8 cellular contexts compared by ENCODE assay signal in genomic region chr2:46776687-46777327, GRCh38.
DNase-seq lines count a peak whose midpoint lies in the region; ATAC-seq and TF ChIP-seq lines count a peak whose summit lies in the region.

No MANE protein-coding gene starts in this region.

- 66 to 71% (median 70%) methylated on average over 10 of the region's 10 CpGs for WGBS in heart left ventricle, 4 donors
- WGBS in esophagus squamous epithelium, 2 donors: 61 to 69% methylated on average over 9 to 10 of the region's 10 CpGs

- TF ChIP-seq POLR2A in heart left ventricle (IDR thresholded peaks at IDR 0.05) (no peak), esophagus squamous epithelium (IDR thresholded peaks at IDR 0.05) (no peak), vagina (IDR thresholded peaks at IDR 0.05) (no peak)

- ATAC-seq in heart left ventricle: no peak
- no peak for ATAC-seq in Right ventricle myocardium superior (ENCODE audit: poor library complexity)

- CTCF ChIA-PET in activated CD4-positive, alpha-beta memory T cell treated with anti-CD3 and anti-CD28 coated beads, Interleukin-2, amount 10 ng/mL, durations not matched to agents 7 days and 5 days (lab: Charles Lee): interaction anchor here (0.6 to 2.7 kb wide), 9 partner anchors 9 to 546 kb away, joined by 3 to 10 read pairs (median 4); no protein-coding TSS in a partner anchor

- H3K4me3 ChIP-seq in heart left ventricle (no peak overlapping the region), esophagus squamous epithelium (no peak overlapping the region), osteoblast (ENCODE audit: insufficient read depth, low read length) (no peak overlapping the region), vagina (no peak overlapping the region)

- no peaks in the 10 kb centered on the region for H3K36me3 Mint-ChIP-seq in activated CD4-positive, alpha-beta memory T cell treated with anti-CD3 and anti-CD28 coated beads, Interleukin-2, amount 10 ng/mL, durations not matched to agents 7 days and 5 days (ENCODE audit: low read depth)

- intact Hi-C loops in heart left ventricle (cut with DNase I): loop anchor here in 6 of 10 donors (5.0 to 10.0 kb wide), 6 partner anchors 72 to 125 kb away; no protein-coding TSS in a partner anchor
- intact Hi-C loops in Right ventricle myocardium superior (cut with DNase I): loop anchor here (10.0 kb wide), 1 partner anchor 72 kb away; no protein-coding TSS in a partner anchor
- intact Hi-C loops in esophagus squamous epithelium (cut with DNase I): no loop called here
- intact Hi-C loops in vagina (cut with DNase I): no loop called here

- no peaks in the 10 kb centered on the region for H3K27me3 ChIP-seq in heart left ventricle
- H3K27me3 ChIP-seq in esophagus squamous epithelium: no peaks in the 10 kb centered on the region
- no peaks in the 10 kb centered on the region for H3K27me3 ChIP-seq in osteoblast (ENCODE audit: insufficient read depth, low read length)
- H3K27me3 ChIP-seq in vagina: no peaks in the 10 kb centered on the region

- peak in 3 of 5 donors; percentile 35 to 54 (median 43) for DNase-seq in heart left ventricle
- DNase-seq in Right ventricle myocardium superior: no peak
- peak; percentile 29 for DNase-seq in NCI-H2107 treated with DMSO at 0.1 percent for 48 hours (lab: John Stamatoyannopoulos, UW; ENCODE audit: unreplicated experiment)
- peak; percentile 52 for DNase-seq in activated CD4-positive, alpha-beta memory T cell treated with anti-CD3 and anti-CD28 coated beads, Interleukin-2, amount 10 ng/mL, durations not matched to agents 7 days and 5 days
- DNase-seq in esophagus squamous epithelium (lab: John Stamatoyannopoulos, UW): no peak
- no peak for DNase-seq in osteoblast (ENCODE audit: insufficient read length, low spot score, missing footprints)
- DNase-seq in vagina (ENCODE audit: extremely low spot score in 2 of 2): no peak
- no peak for DNase-seq in DMS153 treated with DMSO at 0.1 percent for 48 hours (lab: John Stamatoyannopoulos, UW; ENCODE audit: unreplicated experiment)

- H3K27ac ChIP-seq in heart left ventricle: no peak overlapping the region
- no peak overlapping the region for H3K27ac ChIP-seq in esophagus squamous epithelium
- peak overlapping the region; percentile 72 for H3K27ac ChIP-seq in osteoblast (ENCODE audit: low read depth, low read length)
- H3K27ac ChIP-seq in vagina: no peak overlapping the region

- POLR2A ChIA-PET in activated CD4-positive, alpha-beta memory T cell treated with anti-CD3 and anti-CD28 coated beads, Interleukin-2, amount 10 ng/mL, durations not matched to agents 7 days and 5 days (lab: Charles Lee): no interaction called here

- H3K4me1 Mint-ChIP-seq in activated CD4-positive, alpha-beta memory T cell treated with anti-CD3 and anti-CD28 coated beads, Interleukin-2, amount 10 ng/mL, durations not matched to agents 7 days and 5 days: no peaks in the 10 kb centered on the region

- peaks cover 0 to 38% (median 28%) of the 10 kb centered on the region in 12 donors for H3K4me1 ChIP-seq in heart left ventricle
- H3K4me1 ChIP-seq in esophagus squamous epithelium: peaks cover 0 to 29% (median 24%) of the 10 kb centered on the region in 3 donors
- H3K4me1 ChIP-seq in osteoblast (ENCODE audit: insufficient read depth, low read length): peaks cover 50% of the 10 kb centered on the region
- peaks cover 27% of the 10 kb centered on the region for H3K4me1 ChIP-seq in vagina

- no peaks in the 10 kb centered on the region for H4K20me1 ChIP-seq in osteoblast (ENCODE audit: insufficient read depth, low read length)

- no peaks in the 10 kb centered on the region for H3K36me3 ChIP-seq in heart left ventricle
- no peaks in the 10 kb centered on the region for H3K36me3 ChIP-seq in esophagus squamous epithelium
- no peaks in the 10 kb centered on the region for H3K36me3 ChIP-seq in osteoblast (ENCODE audit: insufficient read depth, low read length)
- no peaks in the 10 kb centered on the region for H3K36me3 ChIP-seq in vagina

- no peak overlapping the region for H2AFZ ChIP-seq in osteoblast (ENCODE audit: low read length)

- TF ChIP-seq CTCF in heart left ventricle (IDR thresholded peaks at IDR 0.05): peak; percentile 43 to 76 (median 62)
- peak; percentile 38 to 62 (median 50) for TF ChIP-seq CTCF in esophagus squamous epithelium (IDR thresholded peaks at IDR 0.05)
- peak; percentile 86 for TF ChIP-seq CTCF in osteoblast (IDR thresholded peaks at IDR 0.05; ENCODE audit: extremely low read depth, low read depth, low read length)
- TF ChIP-seq CTCF in vagina (IDR thresholded peaks at IDR 0.05): peak in 2 of 3 experiments; percentile 24 to 32

- no peak overlapping the region for H3K27ac Mint-ChIP-seq in activated CD4-positive, alpha-beta memory T cell treated with anti-CD3 and anti-CD28 coated beads, Interleukin-2, amount 10 ng/mL, durations not matched to agents 7 days and 5 days

- peaks cover 5% of the 10 kb centered on the region for H3K27me3 Mint-ChIP-seq in activated CD4-positive, alpha-beta memory T cell treated with anti-CD3 and anti-CD28 coated beads, Interleukin-2, amount 10 ng/mL, durations not matched to agents 7 days and 5 days

- no peak overlapping the region for H3K4me2 ChIP-seq in osteoblast (ENCODE audit: insufficient read depth, low read length)

- H3K9me3 Mint-ChIP-seq in activated CD4-positive, alpha-beta memory T cell treated with anti-CD3 and anti-CD28 coated beads, Interleukin-2, amount 10 ng/mL, durations not matched to agents 7 days and 5 days: no peaks in the 10 kb centered on the region

- H3K9me3 ChIP-seq in heart left ventricle (no peaks in the 10 kb centered on the region), esophagus squamous epithelium (no peaks in the 10 kb centered on the region), osteoblast (ENCODE audit: low read depth, low read length) (no peaks in the 10 kb centered on the region), vagina (no peaks in the 10 kb centered on the region)

- H3K79me2 ChIP-seq in osteoblast (ENCODE audit: insufficient read depth, low read length): no peaks in the 10 kb centered on the region

- H3K4me3 Mint-ChIP-seq in activated CD4-positive, alpha-beta memory T cell treated with anti-CD3 and anti-CD28 coated beads, Interleukin-2, amount 10 ng/mL, durations not matched to agents 7 days and 5 days: no peak overlapping the region

Comparison
In these comparisons a context has a peak if more than half of its experiments do, and no peak if none do; other contexts are left out.
1. DNase-seq: peak in heart left ventricle (3 of 5), NCI-H2107 treated with DMSO at 0.1 percent for 48 hours (single experiment) and activated CD4-positive, alpha-beta memory T cell treated with anti-CD3 and anti-CD28 coated beads, Interleukin-2, amount 10 ng/mL, durations not matched to agents 7 days and 5 days (single experiment); none in Right ventricle myocardium superior (single experiment), esophagus squamous epithelium (single experiment), osteoblast (single experiment), vagina (0 of 2) and DMS153 treated with DMSO at 0.1 percent for 48 hours (single experiment).
2. CTCF ChIP-seq: peak in every context shown above with its lines; median percentile 86 in osteoblast; 62 in heart left ventricle; 50 in esophagus squamous epithelium; 28 in vagina.
3. intact Hi-C loops: an anchor here in heart left ventricle (5.0 to 10.0 kb wide) and Right ventricle myocardium superior (10.0 kb wide); none called in esophagus squamous epithelium and vagina.